In the genomic region with DNA sequence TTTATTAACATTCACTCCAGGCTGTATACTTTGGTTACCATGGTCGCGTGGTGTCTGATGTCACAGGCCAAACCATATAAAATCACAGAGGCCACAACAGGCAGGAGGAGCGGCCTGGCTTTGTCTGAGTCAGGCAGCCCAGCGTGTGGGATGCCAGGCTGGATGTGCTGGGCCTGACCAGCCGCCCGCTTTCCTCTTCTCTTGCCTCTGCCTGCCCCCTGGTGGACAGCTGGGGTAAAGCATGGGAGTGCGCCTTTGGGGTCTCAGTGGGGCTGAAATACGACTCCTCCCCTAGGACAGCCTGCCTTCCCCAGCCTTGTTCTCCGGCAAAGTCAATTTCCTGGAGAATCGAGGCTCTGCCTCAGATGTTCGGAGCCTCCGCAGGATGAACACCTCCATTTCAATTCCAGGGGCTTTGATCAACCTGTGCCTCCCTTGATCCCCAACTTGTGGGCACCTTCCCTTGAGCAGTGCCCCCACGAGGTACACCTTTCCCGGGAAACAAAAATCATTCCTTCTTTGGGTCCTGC, we compare ENCODE assay signal across 8 cellular contexts.
DNase-seq lines count a peak whose midpoint lies in the region; ATAC-seq, FAIRE-seq and TF ChIP-seq lines count a peak whose summit lies in the region.

No MANE protein-coding gene starts in this region.

- SMC1A ChIA-PET in GM12878 (lab: Charles Lee; ENCODE audit: uncharacterized antibody, unreplicated experiment) = interaction anchor here (0.8 to 10.6 kb wide), 31 partner anchors 8 to 929 kb away, joined by 3 to 142 read pairs (median 4); partner anchors contain the start of genes SSR3 and TIPARP

- no peak overlapping the region for H3K9ac ChIP-seq in GM12878 (ENCODE audit: control insufficient read depth, insufficient read depth, low read length)

- no peak overlapping the region for H3K4me3 ChIP-seq in GM12878

- H3K27ac ChIP-seq in GM12878 (ENCODE audit: control insufficient read depth, insufficient read depth) = no peak overlapping the region

- peak; percentile 95 for TF ChIP-seq CTCF in GM12878 (IDR thresholded peaks at IDR 0.05 in 2 of 3, conservative IDR thresholded peaks at IDR 0.05 in 1 of 3; ENCODE audit: control insufficient read depth in 2 of 3, extremely low read depth in 1 of 3, insufficient read depth in 1 of 3, low read depth in 3 of 3, low read length in 3 of 3)

- no peaks in the 10 kb centered on the region for H4K20me1 ChIP-seq in GM12878 (ENCODE audit: control insufficient read depth, insufficient read depth)

- no peaks in the 10 kb centered on the region for H3K79me2 ChIP-seq in GM12878 (ENCODE audit: control insufficient read depth, insufficient read depth, low read length)

- no TSS peak for BruUV-seq in GM12878 (replicated peaks; lab: Mats Ljungman, UMichigan)

- TF ChIP-seq POLR2A in GM12878 (IDR thresholded peaks at IDR 0.05; ENCODE audit: low read depth, low read length) = no peak

- no peak overlapping the region for H3K4me2 ChIP-seq in GM12878 (ENCODE audit: control insufficient read depth, insufficient read depth)

- RAD21 ChIA-PET in GM12878 (lab: Charles Lee; ENCODE audit: unreplicated experiment) = interaction anchor here (0.7 to 8.7 kb wide), 21 partner anchors 12 to 572 kb away, joined by 3 to 80 read pairs (median 5); partner anchors contain the start of genes SSR3 and TIPARP

- H3K27me3 ChIP-seq in GM12878 (replicated peaks in 1 of 2; ENCODE audit: control insufficient read depth in 2 of 2, insufficient read depth in 2 of 2, low read length in 1 of 2) = no peaks in the 10 kb centered on the region

- TF ChIP-seq RAD21 in GM12878 (IDR thresholded peaks at IDR 0.05; ENCODE audit: insufficient read depth, low read depth, low read length) = peak; percentile 100

- no peak for FAIRE-seq in GM12878 (lab: Jason Lieb, UNC)

- ATAC-seq in GM18499 (IDR thresholded peaks at IDR 0.05; ENCODE audit: insufficient read depth, unreplicated experiment) (peak; percentile 51), HG02943 (IDR thresholded peaks at IDR 0.05; ENCODE audit: low read depth, unreplicated experiment) (peak; percentile 80), GM12878 (peak; percentile 95)

- in situ Hi-C loops in SK-MEL-5 (cut with HindIII; ENCODE audit: low pct_unique_long_range_greater_than_20kb, low sequenced_read_pairs) = no loop called here
- in situ Hi-C loops in GM12878 (cut with MboI) = loop anchor here (5.0 kb wide), 3 partner anchors 254 to 534 kb away; partner anchors contain the start of gene LEKR1

- WGBS in GM12878 (ENCODE audit: insufficient coverage, insufficient replicate concordance, low lambda C conversion rate, missing lambda C conversion rate) = 14% methylated on average over 14 of the region's 14 CpGs

- DNase-seq in SK-MEL-5 (ENCODE audit: low read depth, low spot score) = peak; percentile 87
- DNase-seq in GM12878 (ENCODE audit: low read depth, low spot score) = no peak
- DNase-seq in iPS-NIHi11 (ENCODE audit: low spot score) = peak; percentile 89
- DNase-seq in stimulated activated CD4-positive, alpha-beta T cell treated with anti-CD3 and anti-CD28 coated beads, Interleukin-12 subunit alpha, Interleukin-12 subunit beta, amount 100 ng/mL, for 4 hours = peak; percentile 84
- no peak for DNase-seq in NCI-H2227 treated with DMSO at 0.1 percent for 48 hours (lab: John Stamatoyannopoulos, UW)
- no peak for DNase-seq in NCI-H2227 (lab: John Stamatoyannopoulos, UW; ENCODE audit: unreplicated experiment)

- H3K4me1 ChIP-seq in GM12878 (ENCODE audit: control insufficient read depth, insufficient read depth, low read length) = peaks cover 14% of the 10 kb centered on the region

- intact Hi-C loops in GM12878 (cut with micrococcal nuclease; ENCODE audit: unreplicated experiment) = loop anchor here (1.0 to 5.0 kb wide), 6 partner anchors 56 to 529 kb away; partner anchors contain the start of gene TIPARP

- POLR2A ChIA-PET in GM12878 (lab: Charles Lee) = interaction anchor here (0.6 to 0.9 kb wide), 2 partner anchors 126 to 411 kb away, joined by 3 read pairs; no protein-coding TSS in a partner anchor

- H3K9me3 ChIP-seq in GM12878 (replicated peaks; ENCODE audit: control insufficient read depth, insufficient read depth, low read length) = no peaks in the 10 kb centered on the region

- CTCF ChIA-PET in GM12878 (lab: Yijun Ruan, JAX) = interaction anchor here (0.6 to 50.9 kb wide), 27 partner anchors 11 to 932 kb away, joined by 3 to 939 read pairs (median 5); partner anchors contain the start of genes SSR3 and TIPARP

- no peaks in the 10 kb centered on the region for H3K36me3 ChIP-seq in GM12878 (ENCODE audit: control insufficient read depth in 2 of 2, insufficient read depth in 2 of 2, low read length in 1 of 2)

- peak overlapping the region; percentile 58 for H2AFZ ChIP-seq in GM12878 (ENCODE audit: control insufficient read depth, low read depth, low read length)

- no peak for TF ChIP-seq EP300 in GM12878 (IDR thresholded peaks at IDR 0.05; ENCODE audit: borderline replicate concordance in 1 of 2, control insufficient read depth in 1 of 2, low read depth in 2 of 2, low read length in 2 of 2)

TF ChIP-seq in GM12878, 131 proteins besides CTCF, POLR2A, EP300 and RAD21 (continues in another document):
- TF ChIP-seq POU2F2 (IDR thresholded peaks at IDR 0.05; ENCODE audit: borderline replicate concordance, low read depth, low read length) = peak; percentile 54; the same call in 1 of the 3 replicates
- no peak for TF ChIP-seq STAT1 (conservative IDR thresholded peaks at IDR 0.05)
- TF ChIP-seq PAX5 (IDR thresholded peaks at IDR 0.05; ENCODE audit: borderline replicate concordance, low read depth, low read length) = no peak
- no peak for TF ChIP-seq ZNF384 (IDR thresholded peaks at IDR 0.05; ENCODE audit: borderline replicate concordance, low read depth, low read length)
- TF ChIP-seq, protein P1, sequence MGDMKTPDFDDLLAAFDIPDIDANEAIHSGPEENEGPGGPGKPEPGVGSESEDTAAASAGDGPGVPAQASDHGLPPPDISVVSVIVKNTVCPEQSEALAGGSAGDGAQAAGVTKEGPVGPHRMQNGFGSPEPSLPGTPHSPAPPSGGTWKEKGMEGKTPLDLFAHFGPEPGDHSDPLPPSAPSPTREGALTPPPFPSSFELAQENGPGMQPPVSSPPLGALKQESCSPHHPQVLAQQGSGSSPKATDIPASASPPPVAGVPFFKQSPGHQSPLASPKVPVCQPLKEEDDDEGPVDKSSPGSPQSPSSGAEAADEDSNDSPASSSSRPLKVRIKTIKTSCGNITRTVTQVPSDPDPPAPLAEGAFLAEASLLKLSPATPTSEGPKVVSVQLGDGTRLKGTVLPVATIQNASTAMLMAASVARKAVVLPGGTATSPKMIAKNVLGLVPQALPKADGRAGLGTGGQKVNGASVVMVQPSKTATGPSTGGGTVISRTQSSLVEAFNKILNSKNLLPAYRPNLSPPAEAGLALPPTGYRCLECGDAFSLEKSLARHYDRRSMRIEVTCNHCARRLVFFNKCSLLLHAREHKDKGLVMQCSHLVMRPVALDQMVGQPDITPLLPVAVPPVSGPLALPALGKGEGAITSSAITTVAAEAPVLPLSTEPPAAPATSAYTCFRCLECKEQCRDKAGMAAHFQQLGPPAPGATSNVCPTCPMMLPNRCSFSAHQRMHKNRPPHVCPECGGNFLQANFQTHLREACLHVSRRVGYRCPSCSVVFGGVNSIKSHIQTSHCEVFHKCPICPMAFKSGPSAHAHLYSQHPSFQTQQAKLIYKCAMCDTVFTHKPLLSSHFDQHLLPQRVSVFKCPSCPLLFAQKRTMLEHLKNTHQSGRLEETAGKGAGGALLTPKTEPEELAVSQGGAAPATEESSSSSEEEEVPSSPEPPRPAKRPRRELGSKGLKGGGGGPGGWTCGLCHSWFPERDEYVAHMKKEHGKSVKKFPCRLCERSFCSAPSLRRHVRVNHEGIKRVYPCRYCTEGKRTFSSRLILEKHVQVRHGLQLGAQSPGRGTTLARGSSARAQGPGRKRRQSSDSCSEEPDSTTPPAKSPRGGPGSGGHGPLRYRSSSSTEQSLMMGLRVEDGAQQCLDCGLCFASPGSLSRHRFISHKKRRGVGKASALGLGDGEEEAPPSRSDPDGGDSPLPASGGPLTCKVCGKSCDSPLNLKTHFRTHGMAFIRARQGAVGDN (IDR thresholded peaks at IDR 0.05) = peak; percentile 61; the same call in 1 of the 2 replicates
- peak; percentile 90; the same call in 1 of the 2 replicates for TF ChIP-seq CBX5 (IDR thresholded peaks at IDR 0.05; ENCODE audit: low read depth)
- no peak for TF ChIP-seq TBL1XR1 (IDR thresholded peaks at IDR 0.05; ENCODE audit: low read depth, low read length)
- peak; percentile 41; the same call in 1 of the 2 replicates for TF ChIP-seq NBN (IDR thresholded peaks at IDR 0.05)
- TF ChIP-seq BHLHE40 (IDR thresholded peaks at IDR 0.05; ENCODE audit: borderline replicate concordance in 1 of 2, low read depth in 2 of 2, low read length in 1 of 2) = peak in 1 of 2 experiments; percentile 34; a peak in 1 of 4 replicates
- peak; percentile 53 for TF ChIP-seq IKZF1 (conservative IDR thresholded peaks at IDR 0.05)
- TF ChIP-seq RFX5 (IDR thresholded peaks at IDR 0.05; ENCODE audit: low read depth, low read length) = no peak
- no peak for TF ChIP-seq FOS (IDR thresholded peaks at IDR 0.05; ENCODE audit: borderline replicate concordance, extremely low read depth, insufficient read length)
- TF ChIP-seq YY1 (IDR thresholded peaks at IDR 0.05; ENCODE audit: low read depth, low read length) = peak; percentile 79
- peak; percentile 99 for TF ChIP-seq SMC3 (IDR thresholded peaks at IDR 0.05; ENCODE audit: borderline replicate concordance, low read length)

Comparison
In these comparisons a context has a peak if more than half of its experiments do, and no peak if none do; other contexts are left out.
1. DNase-seq: peak in SK-MEL-5 (single experiment), iPS-NIHi11 (single experiment) and stimulated activated CD4-positive, alpha-beta T cell treated with anti-CD3 and anti-CD28 coated beads, Interleukin-12 subunit alpha, Interleukin-12 subunit beta, amount 100 ng/mL, for 4 hours (single experiment); none in GM12878 (single experiment), NCI-H2227 treated with DMSO at 0.1 percent for 48 hours (single experiment) and NCI-H2227 (single experiment).
2. Peak in every context shown above with its lines, with median percentiles within 50 percentile points of each other: ATAC-seq.